In genomic region chr17:80981929-80982425, GRCh38 we compare ENCODE assay signal across 13 cellular contexts.
"Had no signal": no experiment of that assay in that cellular context is flagged by ENCODE, and none has a peak within 500 bp of the region (broad histone marks: within the 10 kb centered on the region; RNA-seq: fewer than 3 reads in every experiment).

No MANE protein-coding gene starts in this region.

- H3K4me3 ChIP-seq: hepatocyte, lung had no signal

- ATAC-seq: activated T-helper 17 cell treated with anti-CD3 and anti-CD28 coated beads, Interleukin-2, amount 50 U/mL, for 72 hours; sciatic nerve had no signal

- H3K36me3 ChIP-seq: spleen, WERI-Rb-1 had no signal

- H3K9me3 Mint-ChIP-seq: activated CD8-positive, alpha-beta T cell treated with anti-CD3 and anti-CD28 coated beads for 36 hours; activated T-helper 17 cell treated with anti-CD3 and anti-CD28 coated beads, Interleukin-2, amount 50 U/mL, for 72 hours; naive thymus-derived CD8-positive, alpha-beta T cell; stimulated activated memory B cell treated with anti-CD40 and anti-IgM and Interleukin-4, amounts not matched to agents 10 μg/mL and 1 μg/mL and 100 μg/mL, for 72 hours had no signal

- H3K36me3 Mint-ChIP-seq: brain; naive thymus-derived CD8-positive, alpha-beta T cell; stimulated activated memory B cell treated with anti-CD40 and anti-IgM and Interleukin-4, amounts not matched to agents 10 μg/mL and 1 μg/mL and 100 μg/mL, for 72 hours had no signal

- DNase-seq: amniotic stem cell, kidney glomerular epithelial cell, trophoblast cell, WERI-Rb-1 had no signal

- H3K79me2 ChIP-seq: hepatocyte had no signal

- H3K4me3 Mint-ChIP-seq: activated CD8-positive, alpha-beta T cell treated with anti-CD3 and anti-CD28 coated beads for 36 hours; activated T-helper 17 cell treated with anti-CD3 and anti-CD28 coated beads, Interleukin-2, amount 50 U/mL, for 72 hours; stimulated activated memory B cell treated with anti-CD40 and anti-IgM and Interleukin-4, amounts not matched to agents 10 μg/mL and 1 μg/mL and 100 μg/mL, for 72 hours had no signal

- H3K27me3 ChIP-seq: hepatocyte had no signal

- H3K27ac Mint-ChIP-seq: activated CD8-positive, alpha-beta T cell treated with anti-CD3 and anti-CD28 coated beads for 36 hours; activated T-helper 17 cell treated with anti-CD3 and anti-CD28 coated beads, Interleukin-2, amount 50 U/mL, for 72 hours; naive thymus-derived CD8-positive, alpha-beta T cell; stimulated activated memory B cell treated with anti-CD40 and anti-IgM and Interleukin-4, amounts not matched to agents 10 μg/mL and 1 μg/mL and 100 μg/mL, for 72 hours had no signal

- H2AFZ ChIP-seq: hepatocyte had no signal

- H3K27ac ChIP-seq: hepatocyte, spleen had no signal
